In the genomic region with DNA sequence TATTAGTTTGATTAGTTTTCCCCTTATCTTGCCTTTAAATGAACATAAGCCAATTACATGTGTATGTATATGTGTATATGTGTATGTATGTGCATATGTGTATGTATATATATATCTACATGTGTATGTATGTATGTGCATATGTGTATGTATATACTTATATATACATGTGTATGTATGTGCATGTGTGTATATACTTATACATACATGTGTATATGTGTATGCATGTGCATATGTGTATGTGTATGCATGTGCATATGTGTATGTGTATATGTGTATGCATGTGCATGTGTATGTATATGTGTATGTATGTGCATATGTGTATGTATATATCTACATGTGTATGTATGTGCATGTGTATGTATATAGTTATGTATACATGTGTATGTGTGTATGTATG, we compare ENCODE assay signal across 34 cellular contexts.
"Had no signal": no experiment of that assay in that cellular context is flagged by ENCODE, and none has a peak within 500 bp of the region (broad histone marks: within the 10 kb centered on the region; RNA-seq: fewer than 3 reads in every experiment).

No MANE protein-coding gene starts in this region.

- DNase-seq: activated B cell treated with CpG ODN at 0.5 μM for 24 hours; activated CD4-positive, alpha-beta memory T cell treated with anti-CD3 and anti-CD28 coated beads for 36 hours; activated CD4-positive, alpha-beta T cell treated with anti-CD3 and anti-CD28 coated beads for 4 hours; activated CD4-positive, alpha-beta T cell treated with anti-CD3 and anti-CD28 coated beads, Interleukin-2, amount 10 ng/mL, durations not matched to agents 24 days and 14 days; activated CD4-positive, alpha-beta T cell treated with anti-CD3 and anti-CD28 coated beads, Interleukin-2, amount 50 U/mL, for 1 hour; activated CD4-positive, alpha-beta T cell treated with anti-CD3 and anti-CD28 coated beads, Interleukin-2, amount 50 U/mL, for 4 hours; activated CD4-positive, CD25-positive, alpha-beta regulatory T cell treated with anti-CD3 and anti-CD28 coated beads, Interleukin-2, amount 50 U/mL, for 72 hours; activated CD8-positive, alpha-beta memory T cell treated with anti-CD3 and anti-CD28 coated beads, Interleukin-2, amount 50 U/mL, for 4 hours; activated CD8-positive, alpha-beta T cell treated with anti-CD3 and anti-CD28 coated beads for 36 hours; activated effector memory CD4-positive, alpha-beta T cell treated with anti-CD3 and anti-CD28 coated beads, Interleukin-2, amount 50 U/mL, for 16 hours; activated gamma-delta T cell treated with Interleukin-2 at 50 U/mL for 16 hours; activated naive CD4-positive, alpha-beta T cell; activated naive CD4-positive, alpha-beta T cell treated with anti-CD3 and anti-CD28 coated beads for 36 hours; activated naive CD4-positive, alpha-beta T cell treated with anti-CD3 and anti-CD28 coated beads, Interleukin-2, amount 50 U/mL, for 16 hours; activated naive CD8-positive, alpha-beta T cell treated with anti-CD3 and anti-CD28 coated beads for 36 hours; activated T-cell treated with anti-CD3 and anti-CD28 coated beads for 4 hours; activated T-cell treated with anti-CD3 and anti-CD28 coated beads, Interleukin-2, amount 50 U/mL, for 1 hour; activated T-cell treated with anti-CD3 and anti-CD28 coated beads, Interleukin-2, amount 50 U/mL, for 4 hours; activated T-cell treated with anti-CD3 and anti-CD28 coated beads, Interleukin-2, amount 50 U/mL, for 72 hours; adrenal gland; amniotic stem cell; aorta; body of pancreas; brain microvascular endothelial cell; central memory CD4-positive, alpha-beta T cell; T-helper 1 cell; T-helper 2 cell; T-helper 9 cell had no signal

- H3K36me3 ChIP-seq: adrenal gland, brain microvascular endothelial cell, breast epithelium had no signal

- H3K4me1 ChIP-seq: adrenal gland, body of pancreas, breast epithelium had no signal

- H3K4me3 ChIP-seq: adrenal gland, body of pancreas, breast epithelium had no signal

- FAIRE-seq: astrocyte, TTC549 had no signal

- H3K27me3 ChIP-seq: adrenal gland, body of pancreas, brain microvascular endothelial cell, breast epithelium had no signal

- H3K9me3 ChIP-seq: adrenal gland, body of pancreas, breast epithelium had no signal

- H3K27ac ChIP-seq: adrenal gland, body of pancreas, brain microvascular endothelial cell, breast epithelium, VCaP had no signal

- ATAC-seq: activated CD8-positive, alpha-beta T cell treated with anti-CD3 and anti-CD28 coated beads for 36 hours; activated naive CD4-positive, alpha-beta T cell treated with anti-CD3 and anti-CD28 coated beads, Interleukin-2, amount 50 U/mL, for 72 hours; activated T-cell treated with anti-CD3 and anti-CD28 coated beads, Interleukin-2, amount 50 U/mL, for 4 hours; activated T-cell treated with anti-CD3 and anti-CD28 coated beads, Interleukin-2, amount 50 U/mL, for 72 hours; activated T-helper 17 cell treated with anti-CD3 and anti-CD28 coated beads, Interleukin-2, amount 50 U/mL, for 72 hours; body of pancreas had no signal
